9 cellular contexts compared by ENCODE assay signal in genomic region chr14:92652413-92653151, GRCh38.
DNase-seq lines count a peak whose midpoint lies in the region; ATAC-seq and TF ChIP-seq lines count a peak whose summit lies in the region.
"Had no signal": no experiment of that assay in that cellular context is flagged by ENCODE, and none has a peak within 500 bp of the region (broad histone marks: within the 10 kb centered on the region; RNA-seq: fewer than 3 reads in every experiment).

No MANE protein-coding gene starts in this region.

- H3K9me3 ChIP-seq in left lung, result no peaks in the 10 kb centered on the region
- H3K9me3 ChIP-seq in subcutaneous abdominal adipose tissue (ENCODE audit: control insufficient read depth in 5 of 5, low read length in 5 of 5), result no peaks in the 10 kb centered on the region
- H3K9me3 ChIP-seq: MG63 had no signal

- DNase-seq in HL-60 (ENCODE audit: low read depth in 1 of 2, low spot score in 1 of 2) (no peak), left lung (peak in 1 of 2 donors; percentile 81), NCI-H526 (lab: John Stamatoyannopoulos, UW) (no peak), NCI-H1694 treated with DMSO at 0.1 percent for 48 hours (lab: John Stamatoyannopoulos, UW) (no peak), HuH-7.5 (ENCODE audit: low spot score) (no peak)
- DNase-seq in activated T-helper 1 cell treated with anti-CD3 and anti-CD28 coated beads, Interleukin-12 subunit alpha, Interleukin-12 subunit beta, Interleukin-2, Interleukin-4 antibody, amounts not matched to agents 30 ng/mL and 10 ng/mL and 1 ng/mL, durations not matched to agents 14 hours and 24 hours and 36 hours (ENCODE audit: low spot score), result no peak
- DNase-seq: MG63 had no signal

- ATAC-seq in left lung, result no peak

- peak overlapping the region; percentile 94 for H3K27ac Mint-ChIP-seq in activated T-helper 1 cell treated with anti-CD3 and anti-CD28 coated beads, Interleukin-12 subunit alpha, Interleukin-12 subunit beta, Interleukin-2, Interleukin-4 antibody, amounts not matched to agents 30 ng/mL and 10 ng/mL and 1 ng/mL, durations not matched to agents 14 hours and 24 hours and 36 hours

- no peaks in the 10 kb centered on the region for H3K27me3 ChIP-seq in HL-60 (ENCODE audit: insufficient read depth, poor library complexity, severe bottlenecking)
- no peaks in the 10 kb centered on the region for H3K27me3 ChIP-seq in left lung
- no peaks in the 10 kb centered on the region for H3K27me3 ChIP-seq in subcutaneous abdominal adipose tissue (ENCODE audit: control insufficient read depth in 5 of 5, insufficient read depth in 4 of 5, low read length in 5 of 5)
- H3K27me3 ChIP-seq: MG63 had no signal

- no peaks in the 10 kb centered on the region for H3K27me3 Mint-ChIP-seq in activated T-helper 1 cell treated with anti-CD3 and anti-CD28 coated beads, Interleukin-12 subunit alpha, Interleukin-12 subunit beta, Interleukin-2, Interleukin-4 antibody, amounts not matched to agents 30 ng/mL and 10 ng/mL and 1 ng/mL, durations not matched to agents 14 hours and 24 hours and 36 hours (ENCODE audit: insufficient read depth)

- H3K27ac ChIP-seq in HL-60 (replicated peaks), result peak overlapping the region; percentile 88
- H3K27ac ChIP-seq in left lung, result peak overlapping the region; percentile 81 to 87
- no peak overlapping the region for H3K27ac ChIP-seq in subcutaneous abdominal adipose tissue (ENCODE audit: low read depth, low read length)

- peak overlapping the region; percentile 96 for H3K4me3 Mint-ChIP-seq in activated T-helper 1 cell treated with anti-CD3 and anti-CD28 coated beads, Interleukin-12 subunit alpha, Interleukin-12 subunit beta, Interleukin-2, Interleukin-4 antibody, amounts not matched to agents 30 ng/mL and 10 ng/mL and 1 ng/mL, durations not matched to agents 14 hours and 24 hours and 36 hours
- H3K4me3 Mint-ChIP-seq: neural crest cell had no signal

- peaks cover 32% of the 10 kb centered on the region for H3K36me3 Mint-ChIP-seq in activated T-helper 1 cell treated with anti-CD3 and anti-CD28 coated beads, Interleukin-12 subunit alpha, Interleukin-12 subunit beta, Interleukin-2, Interleukin-4 antibody, amounts not matched to agents 30 ng/mL and 10 ng/mL and 1 ng/mL, durations not matched to agents 14 hours and 24 hours and 36 hours (ENCODE audit: low read depth)

- H3K4me1 ChIP-seq in left lung, result peaks cover 20 to 84% of the 10 kb centered on the region in 2 donors
- peaks cover 0 to 58% (median 26%) of the 10 kb centered on the region in 5 donors for H3K4me1 ChIP-seq in subcutaneous abdominal adipose tissue (ENCODE audit: control insufficient read depth in 5 of 5, insufficient read depth in 5 of 5, low read length in 5 of 5)

- TF ChIP-seq CTCF in HL-60 (IDR thresholded peaks at IDR 0.05; ENCODE audit: insufficient read depth, low read length) (no peak), left lung (IDR thresholded peaks at IDR 0.05) (no peak)

- H3K4me3 ChIP-seq in HL-60 (replicated peaks; ENCODE audit: insufficient read depth, low read length) (peak overlapping the region; percentile 86), left lung (peak overlapping the region; percentile 16 to 64), subcutaneous abdominal adipose tissue (ENCODE audit: low read depth in 1 of 5, low read length in 5 of 5) (peak overlapping the region; percentile 10 to 62 (median 48))
- H3K4me3 ChIP-seq: MG63 had no signal

- no peaks in the 10 kb centered on the region for H3K9me3 Mint-ChIP-seq in activated T-helper 1 cell treated with anti-CD3 and anti-CD28 coated beads, Interleukin-12 subunit alpha, Interleukin-12 subunit beta, Interleukin-2, Interleukin-4 antibody, amounts not matched to agents 30 ng/mL and 10 ng/mL and 1 ng/mL, durations not matched to agents 14 hours and 24 hours and 36 hours
- H3K9me3 Mint-ChIP-seq: neural crest cell had no signal

- H3K9ac ChIP-seq in subcutaneous abdominal adipose tissue (ENCODE audit: low read length in 5 of 5), result peak overlapping the region in 1 of 5 donors; percentile 61

- peaks cover 76% of the 10 kb centered on the region for H3K4me1 Mint-ChIP-seq in activated T-helper 1 cell treated with anti-CD3 and anti-CD28 coated beads, Interleukin-12 subunit alpha, Interleukin-12 subunit beta, Interleukin-2, Interleukin-4 antibody, amounts not matched to agents 30 ng/mL and 10 ng/mL and 1 ng/mL, durations not matched to agents 14 hours and 24 hours and 36 hours (ENCODE audit: low read depth)
- H3K4me1 Mint-ChIP-seq: neural crest cell had no signal

- intact Hi-C loops in activated T-helper 1 cell treated with anti-CD3 and anti-CD28 coated beads, Interleukin-12 subunit alpha, Interleukin-12 subunit beta, Interleukin-2, Interleukin-4 antibody, amounts not matched to agents 30 ng/mL and 10 ng/mL and 1 ng/mL, durations not matched to agents 14 hours and 24 hours and 36 hours (cut with micrococcal nuclease), result loop anchor here (5.0 kb wide), 2 partner anchors 530 to 1140 kb away; partner anchors contain the start of genes CPSF2, NDUFB1 and PPP4R3A
- intact Hi-C loops in left lung (cut with DNase I), result no loop called here

- peaks cover 0 to 22% of the 10 kb centered on the region in 2 donors for H3K36me3 ChIP-seq in left lung
- peaks cover 0 to 32% (median 15%) of the 10 kb centered on the region in 5 donors for H3K36me3 ChIP-seq in subcutaneous abdominal adipose tissue (ENCODE audit: control insufficient read depth in 5 of 5, insufficient read depth in 5 of 5, low read length in 5 of 5)
- H3K36me3 ChIP-seq: MG63 had no signal
